ENCODE assay signal across 8 cellular contexts in genomic region chr6:24858154-24858801, GRCh38. TPM values are rescaled to one million over a fixed set of nuclear protein-coding genes. Genes with fewer than 3 reads are reported as not detected.
A peak's percentile ranks its signal among the peaks of the same experiment; 100 is the strongest.
DNase-seq lines count a peak whose midpoint lies in the region; ATAC-seq, FAIRE-seq and TF ChIP-seq lines count a peak whose summit lies in the region.

No MANE protein-coding gene starts in this region.

- TF ChIP-seq CTCF in natural killer cell (IDR thresholded peaks at IDR 0.05) (no peak), D721Med (IDR thresholded peaks at IDR 0.05; ENCODE audit: insufficient read depth, missing control alignments) (no peak)

- H3K4me3 Mint-ChIP-seq in natural killer cell, result peak overlapping the region; percentile 90

- WGBS in adipose tissue, 3 donors, result 33 to 72% (median 40%) methylated on average over 2 of the region's 2 CpGs

- H3K9me3 Mint-ChIP-seq in natural killer cell, result no peaks in the 10 kb centered on the region

- H3K4me1 Mint-ChIP-seq in natural killer cell, result peaks cover 69 to 79% of the 10 kb centered on the region in 2 donors

- DNase-seq in ELR (ENCODE audit: low read depth) (peak; percentile 37), LHCN-M2 (ENCODE audit: low read depth) (peak; percentile 23), natural killer cell (no peak), globus pallidus (ENCODE audit: low spot score) (no peak), D721Med (ENCODE audit: insufficient read length, low spot score) (no peak), NCI-H187 (lab: John Stamatoyannopoulos, UW) (no peak)

- no peak for FAIRE-seq in D721Med (lab: Jason Lieb, UNC)

- no peaks in the 10 kb centered on the region for H3K27me3 Mint-ChIP-seq in natural killer cell (ENCODE audit: low read depth in 2 of 2)

- ATAC-seq in GM21526 (IDR thresholded peaks at IDR 0.05; ENCODE audit: low FRiP score, unreplicated experiment), result peak; percentile 69
- ATAC-seq in natural killer cell, result peak; percentile 35 to 81 (median 43)

- intact Hi-C loops in natural killer cell (cut with micrococcal nuclease), result loop anchor here (5.0 kb wide), 1 partner anchor 54 kb away; no protein-coding TSS in a partner anchor

- H3K27ac Mint-ChIP-seq in natural killer cell, result peak overlapping the region; percentile 93 to 95

- peak overlapping the region; percentile 30 for H3K27ac ChIP-seq in adipose tissue (ENCODE audit: low read depth, low read length)

- H3K36me3 Mint-ChIP-seq in natural killer cell, result peaks cover 43% of the 10 kb centered on the region

RNA-seq across cellular contexts. Expression of gene ARMH2, which starts 59.6 kb away (rescaled TPM):
- total RNA-seq in LHCN-M2 (2014; rRNA removed) (not detected in 2 replicates), natural killer cell (1 to 10 TPM in 2 of 3 donors, under 1 TPM in 1; 0.68 to 3.0 (median 1.2) TPM)
- not detected for polyA plus RNA-seq in LHCN-M2 (2012)
- not detected for polyA plus RNA-seq in adipose tissue

Comparison
In these comparisons a context has a peak if more than half of its experiments do, and no peak if none do; other contexts are left out.
1. DNase-seq: peak in ELR (single experiment) and LHCN-M2 (single experiment); none in natural killer cell (single experiment), globus pallidus (single experiment), D721Med (single experiment) and NCI-H187 (0 of 2).